Comparison of ENCODE assay signal across 19 cellular contexts in the genomic region with DNA sequence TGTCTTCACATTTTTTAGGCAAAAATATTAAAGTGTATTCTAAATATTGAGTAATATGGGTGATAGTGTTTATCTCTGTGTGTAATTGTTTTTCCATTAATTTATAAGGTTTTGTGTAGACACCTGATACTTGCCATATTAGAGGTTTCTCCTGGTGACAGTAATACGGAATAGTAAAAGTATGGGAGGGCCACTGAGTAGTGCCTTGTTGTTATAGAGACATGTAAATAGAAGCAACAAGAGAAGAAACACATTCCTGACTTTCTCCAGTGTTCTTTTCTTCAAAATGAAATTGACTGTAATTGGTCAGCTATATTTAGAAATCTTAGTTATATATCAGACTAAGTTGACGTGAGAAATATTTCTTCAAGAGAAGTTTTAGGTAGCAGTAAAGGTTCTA.
"Had no signal": no experiment of that assay in that cellular context is flagged by ENCODE, and none has a peak within 500 bp of the region (broad histone marks: within the 10 kb centered on the region; RNA-seq: fewer than 3 reads in every experiment).

No MANE protein-coding gene starts in this region.

- H3K27me3 Mint-ChIP-seq: progenitor cell of endocrine pancreas; stimulated activated naive CD8-positive, alpha-beta T cell treated with anti-CD3 and anti-CD28 coated beads, Interleukin-15, amount 100 ng/mL, for 72 hours had no signal

- H3K4me3 Mint-ChIP-seq: activated CD8-positive, alpha-beta T cell treated with anti-CD3 and anti-CD28 coated beads, Interleukin-2, amount 10 ng/mL, durations not matched to agents 7 days and 5 days; mesothelial cell of epicardium; nephron progenitor cell; stimulated activated naive CD8-positive, alpha-beta T cell treated with anti-CD3 and anti-CD28 coated beads, Interleukin-15, amount 100 ng/mL, for 72 hours; T-helper 1 cell treated with Interleukin-12 subunit alpha and Interleukin-12 subunit beta and Interleukin-4 antibody, amounts not matched to agents 30 μg/mL and 1 μg/mL, for 36 hours had no signal

- H3K4me1 Mint-ChIP-seq: nephron progenitor cell had no signal

- H3K4me1 ChIP-seq: ascending aorta, colonic mucosa had no signal

- H3K27ac Mint-ChIP-seq: activated CD8-positive, alpha-beta T cell treated with anti-CD3 and anti-CD28 coated beads, Interleukin-2, amount 10 ng/mL, durations not matched to agents 7 days and 5 days; mesothelial cell of epicardium; nephron progenitor cell; stimulated activated naive CD8-positive, alpha-beta T cell treated with anti-CD3 and anti-CD28 coated beads, Interleukin-15, amount 100 ng/mL, for 72 hours; T-helper 1 cell treated with Interleukin-12 subunit alpha and Interleukin-12 subunit beta and Interleukin-4 antibody, amounts not matched to agents 30 μg/mL and 1 μg/mL, for 36 hours had no signal

- H3K36me3 ChIP-seq: colonic mucosa, WERI-Rb-1 had no signal

- H3K4me3 ChIP-seq: ascending aorta, colonic mucosa, SK-N-MC, upper lobe of left lung had no signal

- H3K27me3 ChIP-seq: ascending aorta, colonic mucosa, upper lobe of left lung had no signal

- H3K27ac ChIP-seq: ascending aorta, colonic mucosa, SK-N-MC, WERI-Rb-1 had no signal

- DNase-seq: activated CD4-positive, alpha-beta T cell treated with anti-CD3 and anti-CD28 coated beads for 48 hours; activated CD8-positive, alpha-beta memory T cell treated with anti-CD3 and anti-CD28 coated beads, Interleukin-2, amount 50 U/mL, for 4 hours; activated CD8-positive, alpha-beta T cell treated with anti-CD3 and anti-CD28 coated beads, Interleukin-2, amount 10 ng/mL, durations not matched to agents 7 days and 5 days; activated gamma-delta T cell treated with Interleukin-2 at 50 U/mL for 16 hours; colonic mucosa; foreskin fibroblast; hippocampal formation; kidney; nephron progenitor cell; right cardiac atrium; stimulated activated naive CD8-positive, alpha-beta T cell treated with anti-CD3 and anti-CD28 coated beads, Interleukin-15, amount 100 ng/mL, for 72 hours; upper lobe of left lung; WERI-Rb-1 had no signal

- ATAC-seq: activated CD8-positive, alpha-beta T cell treated with anti-CD3 and anti-CD28 coated beads, Interleukin-2, amount 10 ng/mL, durations not matched to agents 7 days and 5 days; esophagus mucosa; stimulated activated naive CD8-positive, alpha-beta T cell treated with anti-CD3 and anti-CD28 coated beads, Interleukin-15, amount 100 ng/mL, for 72 hours had no signal

- H3K9me3 ChIP-seq: colonic mucosa had no signal
